ENCODE assay signal across 8 cellular contexts in the genomic region with DNA sequence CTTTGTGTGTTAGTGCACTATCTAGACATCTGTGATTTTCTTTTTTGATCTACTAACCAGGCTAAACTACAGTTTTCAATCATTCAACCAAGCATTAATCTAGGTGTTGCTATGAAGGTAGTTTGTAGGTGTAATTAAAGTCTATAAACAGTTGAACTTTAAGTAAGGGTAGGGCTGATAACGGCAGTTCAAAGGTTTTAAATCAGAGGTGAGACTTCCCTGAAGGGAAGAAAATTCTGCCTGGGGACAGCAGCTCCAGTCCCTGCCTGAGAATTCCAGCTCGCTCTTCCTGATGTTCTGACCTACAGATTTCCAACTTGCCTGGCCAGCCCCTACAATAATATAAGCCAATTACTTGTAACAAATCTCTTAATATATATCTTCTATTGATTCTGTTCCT.
"Had no signal": no experiment of that assay in that cellular context is flagged by ENCODE, and none has a peak within 500 bp of the region (broad histone marks: within the 10 kb centered on the region; RNA-seq: fewer than 3 reads in every experiment).

No MANE protein-coding gene starts in this region.

- FAIRE-seq: G401.6, GM12891, GM12892, GM18507, GM19239 had no signal

- DNase-seq: GDM1, GF-D8 had no signal

- H3K4me3 ChIP-seq: GM12878 had no signal

- ATAC-seq: GM12878 had no signal
